8 cellular contexts compared by ENCODE assay signal in the genomic region with DNA sequence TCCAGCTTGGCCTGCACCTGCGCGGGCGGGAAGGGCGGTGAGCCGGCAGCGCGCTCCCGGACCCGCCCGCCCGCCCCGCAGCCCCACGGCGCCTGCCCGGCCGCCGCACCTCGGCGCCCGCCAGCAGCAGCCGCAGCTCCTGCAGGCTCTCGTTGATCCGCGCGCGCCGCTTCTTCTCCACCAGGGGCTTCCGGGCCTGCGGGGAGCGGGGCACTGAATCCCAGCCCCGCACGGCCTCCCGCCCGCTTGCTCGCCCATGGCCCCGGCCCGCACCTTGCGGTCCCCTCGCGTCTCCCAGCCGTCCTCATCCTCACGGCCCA. TPM values are rescaled to one million over a fixed set of nuclear protein-coding genes. Genes with fewer than 3 reads are reported as not detected.
DNase-seq lines count a peak whose midpoint lies in the region; ATAC-seq and TF ChIP-seq lines count a peak whose summit lies in the region.

No MANE protein-coding gene starts in this region.

- H3K9me2 ChIP-seq in hepatocyte (replicated peaks; ENCODE audit: insufficient read depth), result no peaks in the 10 kb centered on the region

- H4K20me1 ChIP-seq in hepatocyte (ENCODE audit: insufficient read depth, poor library complexity, severe bottlenecking), result no peaks in the 10 kb centered on the region

- ATAC-seq in HG02678 (IDR thresholded peaks at IDR 0.05; ENCODE audit: unreplicated experiment) (peak; percentile 20), HG02763 (IDR thresholded peaks at IDR 0.05; ENCODE audit: unreplicated experiment) (no peak)

- DNase-seq in GM06990 (ENCODE audit: extremely low read depth, insufficient read length), result no peak
- peak; percentile 59 for DNase-seq in hepatocyte (ENCODE audit: low spot score)
- DNase-seq in stimulated activated CD4-positive, alpha-beta T cell treated with anti-CD3 and anti-CD28 coated beads, Interleukin-4, amount 100 ng/mL, for 24 hours, result peak; percentile 25
- DNase-seq in dedifferentiated amniotic fluid mesenchymal stem cell (ENCODE audit: extremely low spot score), result no peak
- no peak for DNase-seq in NCI-H1105 treated with DMSO at 0.1 percent for 48 hours (lab: John Stamatoyannopoulos, UW)

- peaks cover 32% of the 10 kb centered on the region for H3K4me1 ChIP-seq in hepatocyte (ENCODE audit: insufficient read depth)

- H3K36me3 ChIP-seq in GM06990 (ENCODE audit: control insufficient read depth, insufficient read depth, low read length) (peaks cover 1% of the 10 kb centered on the region; the same call in 1 of the 2 replicates), hepatocyte (replicated peaks; ENCODE audit: insufficient read depth, low read depth) (no peaks in the 10 kb centered on the region)

- 2% methylated on average over 10 of the region's 42 CpGs for WGBS in hepatocyte (ENCODE audit: low lambda C conversion rate, missing lambda C conversion rate)

- H3K4me3 ChIP-seq in GM06990 (replicated peaks; ENCODE audit: low read depth, low read length) (peak overlapping the region; percentile 61), WI38 (ENCODE audit: low read depth, low read length) (peak overlapping the region; percentile 64), hepatocyte (peak overlapping the region; percentile 79)

- no peak overlapping the region for H3K27ac ChIP-seq in hepatocyte

- H3K27me3 ChIP-seq in GM06990 (replicated peaks; ENCODE audit: control insufficient read depth, insufficient read depth, low read length) (no peaks in the 10 kb centered on the region; the same call in 1 of the 2 replicates), hepatocyte (peaks cover 14% of the 10 kb centered on the region)

- H3K79me2 ChIP-seq in hepatocyte, result no peaks in the 10 kb centered on the region

- no peaks in the 10 kb centered on the region for H3K9me3 ChIP-seq in hepatocyte (ENCODE audit: low read depth)

- H3K4me2 ChIP-seq in hepatocyte, result peak overlapping the region; percentile 99

- TF ChIP-seq CTCF in GM06990 (IDR thresholded peaks at IDR 0.05; ENCODE audit: insufficient read depth, low read length, poor library complexity, severe bottlenecking) (no peak), WI38 (IDR thresholded peaks at IDR 0.05; ENCODE audit: low read depth, low read length) (no peak), hepatocyte (IDR thresholded peaks at IDR 0.05; ENCODE audit: poor library complexity) (no peak)

- H2AFZ ChIP-seq in hepatocyte, result peak overlapping the region; percentile 95

RNA-seq across cellular contexts. Expression of gene HES6, which starts 0.3 kb away (rescaled TPM):
- 14.1 and 17.8 TPM in 2 replicates for total RNA-seq in hepatocyte
- polyA plus RNA-seq in hepatocyte, result 23.0 and 28.5 TPM in 2 replicates

RNA-seq across cellular contexts. Expression of gene ILKAP, which starts 36.0 kb away (rescaled TPM):
- 20.4 and 25.9 TPM in 2 replicates for total RNA-seq in hepatocyte
- 36.6 and 37.5 TPM in 2 replicates for polyA plus RNA-seq in hepatocyte

RNA-seq across cellular contexts. Expression of gene PER2, which starts 48.9 kb away (rescaled TPM):
- 6.1 and 8.9 TPM in 2 replicates for total RNA-seq in hepatocyte
- polyA plus RNA-seq in hepatocyte, result 6.0 and 6.4 TPM in 2 replicates

Comparison
In these comparisons a context has a peak if more than half of its experiments do, and no peak if none do; other contexts are left out.
1. DNase-seq: peak in hepatocyte (single experiment) and stimulated activated CD4-positive, alpha-beta T cell treated with anti-CD3 and anti-CD28 coated beads, Interleukin-4, amount 100 ng/mL, for 24 hours (single experiment); none in GM06990 (single experiment), dedifferentiated amniotic fluid mesenchymal stem cell (single experiment) and NCI-H1105 treated with DMSO at 0.1 percent for 48 hours (single experiment).
2. Peak in every context shown above with its lines, with median percentiles within 50 percentile points of each other: H3K4me3 ChIP-seq.